ENCODE assay signal across 8 cellular contexts in genomic region chr9:7234144-7234543, GRCh38.
DNase-seq lines count a peak whose midpoint lies in the region; ATAC-seq, FAIRE-seq and TF ChIP-seq lines count a peak whose summit lies in the region.

No MANE protein-coding gene starts in this region.

- no peaks in the 10 kb centered on the region for H3K79me2 ChIP-seq in keratinocyte (ENCODE audit: control insufficient read depth, insufficient read depth, low read length)

- FAIRE-seq in keratinocyte (lab: Jason Lieb, UNC), result no peak

- ATAC-seq in HG03342 (IDR thresholded peaks at IDR 0.05; ENCODE audit: unreplicated experiment) (peak; percentile 78), HG03025 (IDR thresholded peaks at IDR 0.05; ENCODE audit: low FRiP score, unreplicated experiment) (no peak)
- peak; percentile 47 to 49 for ATAC-seq in activated CD4-positive, CD25-positive, alpha-beta regulatory T cell treated with anti-CD3 and anti-CD28 coated beads, Interleukin-2, amount 50 U/mL, for 24 hours

- no peak for TF ChIP-seq POLR2A in Peyer's patch (IDR thresholded peaks at IDR 0.05)

- H3K36me3 ChIP-seq in keratinocyte (ENCODE audit: control insufficient read depth in 2 of 2, extremely low read depth in 1 of 2, insufficient read depth in 2 of 2, low read length in 2 of 2), result no peaks in the 10 kb centered on the region
- H3K36me3 ChIP-seq in Peyer's patch, result no peaks in the 10 kb centered on the region

- no peak overlapping the region for H3K9ac ChIP-seq in keratinocyte (ENCODE audit: control insufficient read depth, extremely low read depth, insufficient read depth, low read length)

- no peaks in the 10 kb centered on the region for H3K9me3 ChIP-seq in keratinocyte (ENCODE audit: control insufficient read depth, low read depth, low read length)
- H3K9me3 ChIP-seq in Peyer's patch, result no peaks in the 10 kb centered on the region

- H3K4me1 ChIP-seq in keratinocyte (ENCODE audit: control insufficient read depth, extremely low read depth, insufficient read depth, low read length) (no peaks in the 10 kb centered on the region), Peyer's patch (no peaks in the 10 kb centered on the region)

- no peak overlapping the region for H3K4me2 ChIP-seq in keratinocyte (ENCODE audit: control insufficient read depth, extremely low read depth, insufficient read depth, low read depth, low read length)

- no peaks in the 10 kb centered on the region for H4K20me1 ChIP-seq in keratinocyte (ENCODE audit: control insufficient read depth, extremely low read depth, insufficient read depth, low read length)

- TF ChIP-seq CTCF in keratinocyte (optimal IDR thresholded peaks at IDR 0.05 in 1 of 3, IDR thresholded peaks at IDR 0.05 in 1 of 3, conservative IDR thresholded peaks at IDR 0.05 in 1 of 3; ENCODE audit: extremely low read depth in 1 of 3, insufficient read depth in 2 of 3, low read length in 3 of 3) (peak; percentile 57 to 72 (median 59)), Peyer's patch (IDR thresholded peaks at IDR 0.05) (peak in 3 of 6 experiments; percentile 15 to 34 (median 18))

- dilution Hi-C loops in keratinocyte (cut with MboI; ENCODE audit: extremely low pct_ligation_motif_present, low sequenced_read_pairs), result no loop called here

- DNase-seq in stimulated activated CD4-positive, alpha-beta T cell treated with anti-CD3 and anti-CD28 coated beads, Interleukin-15, amount 100 ng/mL, for 24 hours, result peak; percentile 63
- DNase-seq in stimulated activated CD4-positive, alpha-beta T cell treated with anti-CD3 and anti-CD28 coated beads, Interleukin-12 subunit alpha, Interleukin-12 subunit beta, amount 100 ng/mL, for 4 hours, result no peak
- no peak for DNase-seq in keratinocyte (ENCODE audit: low read depth, low spot score)
- DNase-seq in ureter (ENCODE audit: low spot score), result no peak
- DNase-seq in Peyer's patch, result no peak

- H3K27ac ChIP-seq in keratinocyte (ENCODE audit: control insufficient read depth, insufficient read depth, low read length) (no peak overlapping the region), Peyer's patch (no peak overlapping the region)

- no peaks in the 10 kb centered on the region for H3K9me1 ChIP-seq in keratinocyte (ENCODE audit: control insufficient read depth, extremely low read depth, insufficient read depth, low read length)

- no peak overlapping the region for H2AFZ ChIP-seq in keratinocyte (ENCODE audit: control insufficient read depth, low read length)

- H3K4me3 ChIP-seq in keratinocyte (ENCODE audit: control insufficient read depth in 2 of 3, extremely low read depth in 1 of 3, insufficient read depth in 2 of 3, low read depth in 1 of 3, low read length in 3 of 3) (no peak overlapping the region), Peyer's patch (no peak overlapping the region)

- no peaks in the 10 kb centered on the region for H3K27me3 ChIP-seq in keratinocyte (ENCODE audit: control insufficient read depth, extremely low read depth, insufficient read depth, low read length)
- H3K27me3 ChIP-seq in Peyer's patch, result no peaks in the 10 kb centered on the region
